ENCODE assay signal across 10 cellular contexts in the genomic region with DNA sequence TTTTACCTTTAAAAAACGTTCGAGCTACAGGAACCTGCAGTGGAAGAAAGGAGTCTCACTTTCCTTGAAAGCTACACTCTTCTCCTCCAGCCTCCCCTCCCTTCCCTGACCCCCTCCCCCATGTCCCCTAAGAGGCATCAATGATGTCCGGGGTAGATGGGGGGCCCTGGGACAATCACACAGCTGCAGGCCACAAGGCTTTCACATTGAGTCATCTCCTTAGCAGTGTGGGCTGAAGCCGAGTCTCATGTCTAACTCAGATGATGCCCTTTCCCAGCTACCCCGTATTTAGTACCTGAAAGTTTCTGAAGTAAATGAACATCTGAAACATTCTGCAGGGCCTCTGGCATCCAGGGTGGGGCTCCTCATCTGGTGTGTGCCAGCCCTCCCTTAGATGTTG. TPM values are rescaled to one million over a fixed set of nuclear protein-coding genes. Genes with fewer than 3 reads are reported as not detected.
DNase-seq lines count a peak whose midpoint lies in the region; ATAC-seq and TF ChIP-seq lines count a peak whose summit lies in the region.
"Had no signal": no experiment of that assay in that cellular context is flagged by ENCODE, and none has a peak within 500 bp of the region (broad histone marks: within the 10 kb centered on the region; RNA-seq: fewer than 3 reads in every experiment).

No MANE protein-coding gene starts in this region.

- no TSS peak for BruUV-seq in MCF 10A (replicated peaks; lab: Mats Ljungman, UMichigan)

- H3K27me3 Mint-ChIP-seq in CD4-positive, CD25-positive, alpha-beta regulatory T cell = peaks cover 22% of the 10 kb centered on the region
- peaks cover 44% of the 10 kb centered on the region for H3K27me3 Mint-ChIP-seq in activated T-cell treated with anti-CD3 and anti-CD28 coated beads, Interleukin-2, amount 50 U/mL, for 72 hours (ENCODE audit: low read depth)
- H3K27me3 Mint-ChIP-seq in MCF 10A (ENCODE audit: insufficient read depth, unreplicated experiment) = no peaks in the 10 kb centered on the region
- peaks cover 9 to 13% (median 9%) of the 10 kb centered on the region in 5 donors for H3K27me3 Mint-ChIP-seq in naive thymus-derived CD8-positive, alpha-beta T cell

- H3K27ac ChIP-seq in CD4-positive, CD25-positive, alpha-beta regulatory T cell (ENCODE audit: insufficient read depth, low read length, poor library complexity, severe bottlenecking) = peak overlapping the region; percentile 41
- H3K27ac ChIP-seq: right lobe of liver had no signal

- in situ Hi-C loops in ACHN (cut with HindIII; ENCODE audit: low pct_ligation_motif_present, low pct_unique_long_range_greater_than_20kb, low sequenced_read_pairs) = no loop called here

- H3K9me3 ChIP-seq in CD4-positive, CD25-positive, alpha-beta regulatory T cell (ENCODE audit: control insufficient read depth in 2 of 2, low read length in 2 of 2) = no peaks in the 10 kb centered on the region
- H3K9me3 ChIP-seq: right lobe of liver had no signal

- no peaks in the 10 kb centered on the region for H3K36me3 Mint-ChIP-seq in CD4-positive, CD25-positive, alpha-beta regulatory T cell
- H3K36me3 Mint-ChIP-seq in activated T-cell treated with anti-CD3 and anti-CD28 coated beads, Interleukin-2, amount 50 U/mL, for 72 hours (ENCODE audit: insufficient read depth in 2 of 2) = no peaks in the 10 kb centered on the region
- peaks cover 58% of the 10 kb centered on the region for H3K36me3 Mint-ChIP-seq in MCF 10A (ENCODE audit: insufficient read depth, unreplicated experiment)
- H3K36me3 Mint-ChIP-seq in naive thymus-derived CD8-positive, alpha-beta T cell = peaks cover 0 to 3% (median 3%) of the 10 kb centered on the region in 3 donors

- POLR2A ChIA-PET in MCF 10A (lab: Yijun Ruan, JAX) = interaction anchor here (0.6 to 1.9 kb wide), 6 partner anchors 13 to 100 kb away, joined by 3 to 6 read pairs (median 4); no protein-coding TSS in a partner anchor
- POLR2A ChIA-PET in naive thymus-derived CD8-positive, alpha-beta T cell (lab: Charles Lee) = no interaction called here

- intact Hi-C loops in MCF 10A (cut with micrococcal nuclease) = no loop called here

- H3K9me3 Mint-ChIP-seq in CD4-positive, CD25-positive, alpha-beta regulatory T cell = no peaks in the 10 kb centered on the region
- H3K9me3 Mint-ChIP-seq in activated T-cell treated with anti-CD3 and anti-CD28 coated beads, Interleukin-2, amount 50 U/mL, for 72 hours = no peaks in the 10 kb centered on the region
- no peaks in the 10 kb centered on the region for H3K9me3 Mint-ChIP-seq in MCF 10A (ENCODE audit: unreplicated experiment)
- no peaks in the 10 kb centered on the region for H3K9me3 Mint-ChIP-seq in naive thymus-derived CD8-positive, alpha-beta T cell

- peak in 1 of 3 donors; percentile 72 for DNase-seq in CD4-positive, CD25-positive, alpha-beta regulatory T cell
- peak; percentile 62 to 67 for DNase-seq in activated T-cell treated with anti-CD3 and anti-CD28 coated beads, Interleukin-2, amount 50 U/mL, for 72 hours
- DNase-seq in ACHN (no peak), DMS153 (lab: John Stamatoyannopoulos, UW) (no peak), MCF 10A (ENCODE audit: unreplicated experiment) (no peak)
- DNase-seq in naive thymus-derived CD8-positive, alpha-beta T cell = no peak
- DNase-seq: right lobe of liver had no signal

- no peaks in the 10 kb centered on the region for H3K27me3 ChIP-seq in CD4-positive, CD25-positive, alpha-beta regulatory T cell (ENCODE audit: control insufficient read depth, insufficient read depth, low read length)
- H3K27me3 ChIP-seq: right lobe of liver had no signal

- peak; percentile 45 to 48 for ATAC-seq in CD4-positive, CD25-positive, alpha-beta regulatory T cell (ENCODE audit: low read depth in 2 of 2)
- ATAC-seq in GM19025 (IDR thresholded peaks at IDR 0.05; ENCODE audit: low read depth, unreplicated experiment) (peak; percentile 66), HG02981 (IDR thresholded peaks at IDR 0.05; ENCODE audit: unreplicated experiment) (peak; percentile 80)
- peak; percentile 84 to 86 for ATAC-seq in activated T-cell treated with anti-CD3 and anti-CD28 coated beads, Interleukin-2, amount 50 U/mL, for 72 hours (replicated peaks in 1 of 2)
- ATAC-seq in naive thymus-derived CD8-positive, alpha-beta T cell = no peak

- TF ChIP-seq CTCF in MCF 10A (IDR thresholded peaks at IDR 0.05; ENCODE audit: unreplicated experiment) = no peak

- H3K4me3 Mint-ChIP-seq in CD4-positive, CD25-positive, alpha-beta regulatory T cell = peak overlapping the region in 2 of 4 donors; percentile 7 to 61
- no peak overlapping the region for H3K4me3 Mint-ChIP-seq in activated T-cell treated with anti-CD3 and anti-CD28 coated beads, Interleukin-2, amount 50 U/mL, for 72 hours
- H3K4me3 Mint-ChIP-seq in MCF 10A (ENCODE audit: unreplicated experiment) = no peak overlapping the region
- no peak overlapping the region for H3K4me3 Mint-ChIP-seq in naive thymus-derived CD8-positive, alpha-beta T cell

- H3K4me1 Mint-ChIP-seq in CD4-positive, CD25-positive, alpha-beta regulatory T cell = peaks cover 5 to 73% (median 54%) of the 10 kb centered on the region in 4 donors
- peaks cover 44% of the 10 kb centered on the region for H3K4me1 Mint-ChIP-seq in activated T-cell treated with anti-CD3 and anti-CD28 coated beads, Interleukin-2, amount 50 U/mL, for 72 hours (ENCODE audit: low read depth)
- no peaks in the 10 kb centered on the region for H3K4me1 Mint-ChIP-seq in MCF 10A (ENCODE audit: insufficient read depth, unreplicated experiment)
- peaks cover 0 to 40% (median 6%) of the 10 kb centered on the region in 4 donors for H3K4me1 Mint-ChIP-seq in naive thymus-derived CD8-positive, alpha-beta T cell

- no peaks in the 10 kb centered on the region for H3K36me3 ChIP-seq in CD4-positive, CD25-positive, alpha-beta regulatory T cell (ENCODE audit: control insufficient read depth, insufficient read depth, low read length)

- H3K4me1 ChIP-seq in CD4-positive, CD25-positive, alpha-beta regulatory T cell (ENCODE audit: control insufficient read depth, insufficient read depth, low read length, poor library complexity, severe bottlenecking) = peaks cover 55% of the 10 kb centered on the region
- H3K4me1 ChIP-seq: right lobe of liver had no signal

- no peak overlapping the region for H3K4me3 ChIP-seq in CD4-positive, CD25-positive, alpha-beta regulatory T cell (ENCODE audit: low read depth, low read length)
- H3K4me3 ChIP-seq: right lobe of liver had no signal

- CTCF ChIA-PET in MCF 10A (lab: Yijun Ruan, JAX) = interaction anchor here (0.5 to 2.3 kb wide), 12 partner anchors 11 to 358 kb away, joined by 3 to 7 read pairs (median 4); a partner anchor contains a TSS

- no peak overlapping the region for H3K27ac Mint-ChIP-seq in CD4-positive, CD25-positive, alpha-beta regulatory T cell
- no peak overlapping the region for H3K27ac Mint-ChIP-seq in activated T-cell treated with anti-CD3 and anti-CD28 coated beads, Interleukin-2, amount 50 U/mL, for 72 hours
- H3K27ac Mint-ChIP-seq in MCF 10A (ENCODE audit: low read depth, unreplicated experiment) = no peak overlapping the region
- no peak overlapping the region for H3K27ac Mint-ChIP-seq in naive thymus-derived CD8-positive, alpha-beta T cell

RNA-seq across cellular contexts. Expression of a gene that starts 6.3 kb away (rescaled TPM):
- total RNA-seq in CD4-positive, CD25-positive, alpha-beta regulatory T cell = 1.2 TPM
- polyA plus RNA-seq in CD4-positive, CD25-positive, alpha-beta regulatory T cell = 10 to 100 TPM; 19.1 to 41.0 (median 26.8) TPM
- not detected for total RNA-seq in activated T-cell treated with anti-CD3 and anti-CD28 coated beads, Interleukin-2, amount 50 U/mL, for 72 hours
- total RNA-seq in MCF 10A (2022) = 0.25 and 0.68 TPM in 2 replicates
- not detected for total RNA-seq in naive thymus-derived CD8-positive, alpha-beta T cell
- polyA plus RNA-seq in naive thymus-derived CD8-positive, alpha-beta T cell = under 1 TPM; 0.15 to 0.94 (median 0.30) TPM
- total RNA-seq: right lobe of liver; T-helper 2 cell treated with Interferon-gamma antibody and Interleukin-4, amounts not matched to agents 100 ng/mL and 5 ng/mL, for 36 hours had no signal

RNA-seq across cellular contexts. Expression of a gene that starts 28.2 kb away (rescaled TPM):
- total RNA-seq in CD4-positive, CD25-positive, alpha-beta regulatory T cell = not detected
- polyA plus RNA-seq in CD4-positive, CD25-positive, alpha-beta regulatory T cell = under 1 TPM in 2 of 4 donors, not detected in 2; 0.30 to 0.57 TPM
- not detected for total RNA-seq in activated T-cell treated with anti-CD3 and anti-CD28 coated beads, Interleukin-2, amount 50 U/mL, for 72 hours
- total RNA-seq in MCF 10A (2022) = 25.1 and 30.5 TPM in 2 replicates
- not detected for total RNA-seq in naive thymus-derived CD8-positive, alpha-beta T cell
- polyA plus RNA-seq in naive thymus-derived CD8-positive, alpha-beta T cell = not detected
- total RNA-seq: T-helper 2 cell treated with Interferon-gamma antibody and Interleukin-4, amounts not matched to agents 100 ng/mL and 5 ng/mL, for 36 hours had no signal

Comparison
In these comparisons a context has a peak if more than half of its experiments do, and no peak if none do; other contexts are left out.
1. ATAC-seq: peak in CD4-positive, CD25-positive, alpha-beta regulatory T cell (2 of 2), GM19025 (single experiment), HG02981 (single experiment) and activated T-cell treated with anti-CD3 and anti-CD28 coated beads, Interleukin-2, amount 50 U/mL, for 72 hours (2 of 2); none in naive thymus-derived CD8-positive, alpha-beta T cell (0 of 2).
2. DNase-seq: peak in activated T-cell treated with anti-CD3 and anti-CD28 coated beads, Interleukin-2, amount 50 U/mL, for 72 hours (2 of 2); none in ACHN (single experiment), DMS153 (single experiment), MCF 10A (single experiment) and naive thymus-derived CD8-positive, alpha-beta T cell (0 of 10).
3. RNA of a gene that starts 28.2 kb away (total RNA-seq): 25.1 to 30.5 TPM in MCF 10A; not detected in activated T-cell treated with anti-CD3 and anti-CD28 coated beads, Interleukin-2, amount 50 U/mL, for 72 hours, not detected in CD4-positive, CD25-positive, alpha-beta regulatory T cell (single experiment) and not detected in naive thymus-derived CD8-positive, alpha-beta T cell; every median in the first group is over 10 times any median in the second.